In genomic region chr20:37081717-37082289, GRCh38 we compare ENCODE assay signal across 10 cellular contexts. TPM values are rescaled to one million over a fixed set of nuclear protein-coding genes. Genes with fewer than 3 reads are reported as not detected.
A peak's percentile ranks its signal among the peaks of the same experiment; 100 is the strongest.
DNase-seq lines count a peak whose midpoint lies in the region; ATAC-seq and TF ChIP-seq lines count a peak whose summit lies in the region.
"Had no signal": no experiment of that assay in that cellular context is flagged by ENCODE, and none has a peak within 500 bp of the region (broad histone marks: within the 10 kb centered on the region; RNA-seq: fewer than 3 reads in every experiment).

No MANE protein-coding gene starts in this region.

- peak in 1 of 2 donors; percentile 17 for DNase-seq in cardiac muscle cell (ENCODE audit: low read depth in 1 of 2, low spot score in 1 of 2)
- DNase-seq in Right ventricle myocardium inferior (ENCODE audit: missing footprints): no peak
- DNase-seq in WTC11 (ENCODE audit: low spot score): no peak
- DNase-seq in fibroblast of pulmonary artery (ENCODE audit: low read depth): no peak
- peak; percentile 6 for DNase-seq in stimulated activated naive CD4-positive, alpha-beta T cell treated with Interleukin-2 at 50 U/mL for 16 hours (lab: John Stamatoyannopoulos, UW)
- DNase-seq in NCI-H187 treated with DMSO at 0.1 percent for 48 hours (lab: John Stamatoyannopoulos, UW): no peak
- DNase-seq: KG1, retina had no signal

- ATAC-seq in Right ventricle myocardium inferior (no peak), WTC11 (peak; percentile 47), HG02938 (IDR thresholded peaks at IDR 0.05; ENCODE audit: unreplicated experiment) (no peak), GM21786 (IDR thresholded peaks at IDR 0.05; ENCODE audit: unreplicated experiment) (no peak)

- TF ChIP-seq CTCF in cardiac muscle cell (IDR thresholded peaks at IDR 0.05; ENCODE audit: low read depth, low read length): peak; percentile 56
- TF ChIP-seq CTCF in WTC11 (IDR thresholded peaks at IDR 0.05): no peak
- peak; percentile 55 for TF ChIP-seq CTCF in fibroblast of pulmonary artery (IDR thresholded peaks at IDR 0.05; ENCODE audit: low read length, missing control alignments)

- peaks cover 11% of the 10 kb centered on the region for H3K36me3 Mint-ChIP-seq in WTC11

- H3K9me3 ChIP-seq in cardiac muscle cell (ENCODE audit: low read depth): no peaks in the 10 kb centered on the region

- H3K4me3 Mint-ChIP-seq in WTC11: no peak overlapping the region

- peak overlapping the region; percentile 25; the same call in 1 of the 2 replicates for H3K27ac Mint-ChIP-seq in WTC11

- no peaks in the 10 kb centered on the region for H3K9me3 Mint-ChIP-seq in WTC11

- H3K4me1 Mint-ChIP-seq in WTC11: no peaks in the 10 kb centered on the region

- POLR2A ChIA-PET in WTC11 (lab: Charles Lee): no interaction called here

- intact Hi-C loops in Right ventricle myocardium inferior (cut with DNase I): no loop called here

- no peaks in the 10 kb centered on the region for H3K4me1 ChIP-seq in cardiac muscle cell (ENCODE audit: low read depth)

- no peaks in the 10 kb centered on the region for H3K27me3 ChIP-seq in cardiac muscle cell

- no peaks in the 10 kb centered on the region for H3K27me3 Mint-ChIP-seq in WTC11 (ENCODE audit: low read depth)

- CTCF ChIA-PET in WTC11 (lab: Charles Lee): interaction anchor here (1.2 kb wide), 1 partner anchor 110 kb away, joined by 4 read pairs; no protein-coding TSS in a partner anchor

- H3K4me3 ChIP-seq in cardiac muscle cell (no peak overlapping the region), fibroblast of pulmonary artery (replicated peaks; ENCODE audit: low read depth, low read length) (no peak overlapping the region)

- no peak overlapping the region for H3K27ac ChIP-seq in cardiac muscle cell

- H3K36me3 ChIP-seq in cardiac muscle cell: no peaks in the 10 kb centered on the region

TF ChIP-seq in WTC11, 78 proteins besides CTCF, POLR2A, EP300 and RAD21 (continues in another document):
- TF ChIP-seq, protein P1, sequence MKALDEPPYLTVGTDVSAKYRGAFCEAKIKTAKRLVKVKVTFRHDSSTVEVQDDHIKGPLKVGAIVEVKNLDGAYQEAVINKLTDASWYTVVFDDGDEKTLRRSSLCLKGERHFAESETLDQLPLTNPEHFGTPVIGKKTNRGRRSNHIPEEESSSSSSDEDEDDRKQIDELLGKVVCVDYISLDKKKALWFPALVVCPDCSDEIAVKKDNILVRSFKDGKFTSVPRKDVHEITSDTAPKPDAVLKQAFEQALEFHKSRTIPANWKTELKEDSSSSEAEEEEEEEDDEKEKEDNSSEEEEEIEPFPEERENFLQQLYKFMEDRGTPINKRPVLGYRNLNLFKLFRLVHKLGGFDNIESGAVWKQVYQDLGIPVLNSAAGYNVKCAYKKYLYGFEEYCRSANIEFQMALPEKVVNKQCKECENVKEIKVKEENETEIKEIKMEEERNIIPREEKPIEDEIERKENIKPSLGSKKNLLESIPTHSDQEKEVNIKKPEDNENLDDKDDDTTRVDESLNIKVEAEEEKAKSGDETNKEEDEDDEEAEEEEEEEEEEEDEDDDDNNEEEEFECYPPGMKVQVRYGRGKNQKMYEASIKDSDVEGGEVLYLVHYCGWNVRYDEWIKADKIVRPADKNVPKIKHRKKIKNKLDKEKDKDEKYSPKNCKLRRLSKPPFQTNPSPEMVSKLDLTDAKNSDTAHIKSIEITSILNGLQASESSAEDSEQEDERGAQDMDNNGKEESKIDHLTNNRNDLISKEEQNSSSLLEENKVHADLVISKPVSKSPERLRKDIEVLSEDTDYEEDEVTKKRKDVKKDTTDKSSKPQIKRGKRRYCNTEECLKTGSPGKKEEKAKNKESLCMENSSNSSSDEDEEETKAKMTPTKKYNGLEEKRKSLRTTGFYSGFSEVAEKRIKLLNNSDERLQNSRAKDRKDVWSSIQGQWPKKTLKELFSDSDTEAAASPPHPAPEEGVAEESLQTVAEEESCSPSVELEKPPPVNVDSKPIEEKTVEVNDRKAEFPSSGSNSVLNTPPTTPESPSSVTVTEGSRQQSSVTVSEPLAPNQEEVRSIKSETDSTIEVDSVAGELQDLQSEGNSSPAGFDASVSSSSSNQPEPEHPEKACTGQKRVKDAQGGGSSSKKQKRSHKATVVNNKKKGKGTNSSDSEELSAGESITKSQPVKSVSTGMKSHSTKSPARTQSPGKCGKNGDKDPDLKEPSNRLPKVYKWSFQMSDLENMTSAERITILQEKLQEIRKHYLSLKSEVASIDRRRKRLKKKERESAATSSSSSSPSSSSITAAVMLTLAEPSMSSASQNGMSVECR (CRISPR knock-in tag; IDR thresholded peaks at IDR 0.05; ENCODE audit: borderline replicate concordance): no peak
- no peak for TF ChIP-seq STAT6 (CRISPR knock-in tag; conservative IDR thresholded peaks at IDR 0.05; ENCODE audit: low read depth)
- no peak for TF ChIP-seq ATF3 (CRISPR knock-in tag; conservative IDR thresholded peaks at IDR 0.05)
- TF ChIP-seq ZNF219 (CRISPR knock-in tag; IDR thresholded peaks at IDR 0.05; ENCODE audit: borderline replicate concordance): no peak
- TF ChIP-seq ZNF232 (CRISPR knock-in tag; IDR thresholded peaks at IDR 0.05): no peak
- TF ChIP-seq, protein P2, sequence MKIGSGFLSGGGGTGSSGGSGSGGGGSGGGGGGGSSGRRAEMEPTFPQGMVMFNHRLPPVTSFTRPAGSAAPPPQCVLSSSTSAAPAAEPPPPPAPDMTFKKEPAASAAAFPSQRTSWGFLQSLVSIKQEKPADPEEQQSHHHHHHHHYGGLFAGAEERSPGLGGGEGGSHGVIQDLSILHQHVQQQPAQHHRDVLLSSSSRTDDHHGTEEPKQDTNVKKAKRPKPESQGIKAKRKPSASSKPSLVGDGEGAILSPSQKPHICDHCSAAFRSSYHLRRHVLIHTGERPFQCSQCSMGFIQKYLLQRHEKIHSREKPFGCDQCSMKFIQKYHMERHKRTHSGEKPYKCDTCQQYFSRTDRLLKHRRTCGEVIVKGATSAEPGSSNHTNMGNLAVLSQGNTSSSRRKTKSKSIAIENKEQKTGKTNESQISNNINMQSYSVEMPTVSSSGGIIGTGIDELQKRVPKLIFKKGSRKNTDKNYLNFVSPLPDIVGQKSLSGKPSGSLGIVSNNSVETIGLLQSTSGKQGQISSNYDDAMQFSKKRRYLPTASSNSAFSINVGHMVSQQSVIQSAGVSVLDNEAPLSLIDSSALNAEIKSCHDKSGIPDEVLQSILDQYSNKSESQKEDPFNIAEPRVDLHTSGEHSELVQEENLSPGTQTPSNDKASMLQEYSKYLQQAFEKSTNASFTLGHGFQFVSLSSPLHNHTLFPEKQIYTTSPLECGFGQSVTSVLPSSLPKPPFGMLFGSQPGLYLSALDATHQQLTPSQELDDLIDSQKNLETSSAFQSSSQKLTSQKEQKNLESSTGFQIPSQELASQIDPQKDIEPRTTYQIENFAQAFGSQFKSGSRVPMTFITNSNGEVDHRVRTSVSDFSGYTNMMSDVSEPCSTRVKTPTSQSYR (CRISPR knock-in tag; IDR thresholded peaks at IDR 0.05): no peak
- TF ChIP-seq, protein P3, sequence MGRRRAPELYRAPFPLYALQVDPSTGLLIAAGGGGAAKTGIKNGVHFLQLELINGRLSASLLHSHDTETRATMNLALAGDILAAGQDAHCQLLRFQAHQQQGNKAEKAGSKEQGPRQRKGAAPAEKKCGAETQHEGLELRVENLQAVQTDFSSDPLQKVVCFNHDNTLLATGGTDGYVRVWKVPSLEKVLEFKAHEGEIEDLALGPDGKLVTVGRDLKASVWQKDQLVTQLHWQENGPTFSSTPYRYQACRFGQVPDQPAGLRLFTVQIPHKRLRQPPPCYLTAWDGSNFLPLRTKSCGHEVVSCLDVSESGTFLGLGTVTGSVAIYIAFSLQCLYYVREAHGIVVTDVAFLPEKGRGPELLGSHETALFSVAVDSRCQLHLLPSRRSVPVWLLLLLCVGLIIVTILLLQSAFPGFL (CRISPR knock-in tag; IDR thresholded peaks at IDR 0.05; ENCODE audit: borderline replicate concordance): no peak
- no peak for TF ChIP-seq TEAD4 (CRISPR knock-in tag; IDR thresholded peaks at IDR 0.05)
- no peak for TF ChIP-seq ZNF396 (CRISPR knock-in tag; IDR thresholded peaks at IDR 0.05; ENCODE audit: borderline replicate concordance)
- no peak for TF ChIP-seq OVOL2 (CRISPR knock-in tag; IDR thresholded peaks at IDR 0.05; ENCODE audit: borderline replicate concordance)
- no peak for TF ChIP-seq MYBL2 (CRISPR knock-in tag; IDR thresholded peaks at IDR 0.05)
- TF ChIP-seq CBFB (CRISPR knock-in tag; IDR thresholded peaks at IDR 0.05; ENCODE audit: low read depth): no peak
- no peak for TF ChIP-seq ZNF263 (CRISPR knock-in tag; IDR thresholded peaks at IDR 0.05; ENCODE audit: low read depth)

RNA-seq across cellular contexts. Expression of gene RBL1, which starts 14.0 kb away (rescaled TPM):
- 4.3 and 4.9 TPM in 2 replicates for total RNA-seq in cardiac muscle cell
- 3.1 and 5.0 TPM in 2 replicates for polyA plus RNA-seq in cardiac muscle cell
- 5.3 TPM for total RNA-seq in Right ventricle myocardium inferior
- total RNA-seq in WTC11 (2021): 10.5 to 13.2 TPM (median 11.1 TPM) in 3 replicates
